ENCODE assay signal across 25 cellular contexts in the genomic region with DNA sequence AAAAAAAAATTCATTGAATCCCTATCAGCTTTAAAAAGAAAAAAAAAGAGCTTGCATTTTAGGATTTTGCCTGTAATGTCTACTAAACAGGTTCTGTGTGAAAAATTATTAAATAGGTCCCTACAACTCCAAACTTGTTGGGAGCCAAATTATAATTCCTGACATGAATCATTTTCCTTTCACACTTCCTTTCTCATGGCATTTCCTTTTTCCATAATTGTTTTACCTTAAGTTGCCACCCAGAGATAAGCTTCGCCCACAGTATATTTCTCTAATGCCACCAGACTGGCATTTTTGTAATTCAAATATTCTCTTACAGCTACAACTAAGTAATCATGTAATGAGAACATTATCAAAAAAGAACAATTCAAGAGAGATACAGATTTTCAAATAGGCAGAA.
"Had no signal": no experiment of that assay in that cellular context is flagged by ENCODE, and none has a peak within 500 bp of the region (broad histone marks: within the 10 kb centered on the region; RNA-seq: fewer than 3 reads in every experiment).

No MANE protein-coding gene starts in this region.

- DNase-seq: activated CD4-positive, alpha-beta memory T cell treated with anti-CD3 and anti-CD28 coated beads for 36 hours; activated CD4-positive, alpha-beta T cell treated with anti-CD3 and anti-CD28 coated beads, Interleukin-2, amount 10 ng/mL, durations not matched to agents 7 days and 5 days; activated CD4-positive, CD25-positive, alpha-beta regulatory T cell; activated CD8-positive, alpha-beta memory T cell treated with anti-CD3 and anti-CD28 coated beads for 24 hours; activated gamma-delta T cell; activated T-cell treated with anti-CD3 and anti-CD28 coated beads, Interleukin-2, amount 50 U/mL, for 4 hours; aorta; Kasumi-1; KBM-7; NCI-H1048; NCI-H146; NCI-H187 treated with DMSO at 0.1 percent for 48 hours; NCI-H2107; NCI-H345; NCI-H510A; NCI-H526 treated with DMSO at 0.1 percent for 48 hours; NCI-H82; OCI-M1; Right ventricle myocardium superior; SJCRH30; SK-N-SH; T-helper 1 cell had no signal

- H3K4me1 ChIP-seq: SJCRH30 had no signal

- H3K9ac ChIP-seq: SK-N-SH had no signal

- H3K4me3 ChIP-seq: cardiac muscle cell, SJCRH30 had no signal

- H3K9me3 ChIP-seq: SJCRH30, SK-N-SH had no signal

- H3K4me2 ChIP-seq: SK-N-SH had no signal

- H3K36me3 ChIP-seq: cardiac muscle cell, SJCRH30 had no signal

- H3K27ac ChIP-seq: cardiac muscle cell, RWPE1, SJCRH30, VCaP had no signal

- H3K27me3 ChIP-seq: cardiac muscle cell, SJCRH30 had no signal
